Comparison of ENCODE assay signal across 24 cellular contexts in the genomic region with DNA sequence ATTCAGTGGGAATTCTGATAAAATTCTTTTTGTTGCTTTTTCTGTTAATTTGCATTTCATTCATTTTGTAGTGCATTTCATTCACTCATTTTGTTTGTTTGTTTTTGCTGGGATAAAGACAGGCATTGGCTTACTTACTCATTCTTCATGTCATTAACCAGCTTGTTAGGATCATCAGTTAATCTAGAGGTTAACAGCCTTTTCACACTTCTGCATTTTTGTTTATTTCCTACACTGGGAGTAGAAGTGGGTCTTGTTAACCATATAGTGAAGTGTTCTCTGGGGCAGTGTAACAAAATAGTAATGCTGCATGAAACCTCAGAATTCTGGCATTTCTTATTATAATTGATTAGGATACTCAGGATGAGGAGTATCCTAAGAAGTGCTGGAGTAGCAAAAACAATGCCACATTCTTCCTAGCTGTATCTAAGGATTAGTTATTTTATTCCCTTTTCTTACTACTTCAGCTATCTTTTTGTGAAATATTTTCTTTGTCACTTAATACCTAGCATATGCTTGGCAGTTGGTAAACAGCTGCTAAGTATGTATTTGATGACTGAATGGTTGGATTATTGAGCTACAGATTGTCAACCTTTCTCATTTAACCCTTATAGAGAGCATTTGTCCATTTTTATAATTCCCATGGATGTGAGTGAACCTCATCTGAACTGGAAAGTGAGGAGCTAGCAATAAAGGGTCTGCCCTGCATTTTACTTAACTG.
DNase-seq lines count a peak whose midpoint lies in the region; ATAC-seq, FAIRE-seq and TF ChIP-seq lines count a peak whose summit lies in the region.
"Had no signal": no experiment of that assay in that cellular context is flagged by ENCODE, and none has a peak within 500 bp of the region (broad histone marks: within the 10 kb centered on the region; RNA-seq: fewer than 3 reads in every experiment).

No MANE protein-coding gene starts in this region.

- H3K27ac ChIP-seq in HEK293 (ENCODE audit: extremely low read depth, low read depth, low read length) (no peak overlapping the region), K562 (ENCODE audit: extremely low read depth, low read depth, low read length) (no peak overlapping the region), MM.1S (ENCODE audit: low read length) (no peak overlapping the region)
- H3K27ac ChIP-seq: hepatocyte had no signal

- no peaks in the 10 kb centered on the region for H3K9me3 ChIP-seq in HEK293 (ENCODE audit: control insufficient read depth, insufficient read depth, low read depth, low read length)
- H3K9me3 ChIP-seq in K562 (replicated peaks; ENCODE audit: control insufficient read depth, insufficient read depth, low read depth, low read length), result no peaks in the 10 kb centered on the region
- no peaks in the 10 kb centered on the region for H3K9me3 ChIP-seq in MM.1S (replicated peaks; ENCODE audit: insufficient read depth, low read length)
- H3K9me3 ChIP-seq: spleen had no signal

- no peak for TF ChIP-seq CTCF in HEK293 (tag by site-specific recombination; IDR thresholded peaks at IDR 0.05)
- no peak for TF ChIP-seq CTCF in K562 (IDR thresholded peaks at IDR 0.05 in 2 of 3, conservative IDR thresholded peaks at IDR 0.05 in 1 of 3; ENCODE audit: insufficient read depth in 2 of 3, low read depth in 1 of 3, low read length in 3 of 3)
- no peak for TF ChIP-seq CTCF in progenitor cell of endocrine pancreas (IDR thresholded peaks at IDR 0.05; ENCODE audit: unreplicated experiment)
- no peak for TF ChIP-seq CTCF in MM.1S (IDR thresholded peaks at IDR 0.05; ENCODE audit: low read length)

- CTCF ChIA-PET in HEK293 (lab: Yijun Ruan, JAX) (interaction anchor here (0.6 to 1.3 kb wide), 3 partner anchors 12 to 330 kb away, joined by 3 to 5 read pairs (median 3); no protein-coding TSS in a partner anchor), K562 (lab: Yijun Ruan, JAX; ENCODE audit: low intra/inter-chr PET ratio) (no interaction called here)

- no peaks in the 10 kb centered on the region; the same call in 1 of the 2 replicates for H3F3A ChIP-seq in MM.1S (ENCODE audit: insufficient read depth, low read length)

- H3K9me2 ChIP-seq in MM.1S (replicated peaks; ENCODE audit: insufficient read depth, low read length), result no peaks in the 10 kb centered on the region

- H3K9me1 ChIP-seq in K562 (ENCODE audit: control insufficient read depth, insufficient read depth, low read length), result no peaks in the 10 kb centered on the region

- peak overlapping the region; percentile 39 for H3K27ac Mint-ChIP-seq in progenitor cell of endocrine pancreas
- H3K27ac Mint-ChIP-seq: GM23338; stimulated activated naive CD8-positive, alpha-beta T cell treated with anti-CD3 and anti-CD28 coated beads, Interleukin-15, amount 100 ng/mL, for 72 hours had no signal

- H3K4me1 Mint-ChIP-seq in progenitor cell of endocrine pancreas (ENCODE audit: low read depth), result peaks cover 12% of the 10 kb centered on the region
- H3K4me1 Mint-ChIP-seq: GM23338 had no signal

- intact Hi-C loops in K562 (cut with micrococcal nuclease), result no loop called here

- H3K79me2 ChIP-seq in K562 (ENCODE audit: control insufficient read depth, insufficient read depth, low read length) (peaks cover 5% of the 10 kb centered on the region; the same call in 2 of the 3 replicates), MM.1S (ENCODE audit: low read length) (0 out of 2 replicates have a peak, but pooled peaks cover 5% of the 10 kb centered on the region)

- ATAC-seq in K562 (no peak), HG03520 (IDR thresholded peaks at IDR 0.05; ENCODE audit: unreplicated experiment) (no peak)
- ATAC-seq: activated T-cell treated with anti-CD3 and anti-CD28 coated beads, Interleukin-2, amount 50 U/mL, for 4 hours; GM23338; Panc1; stimulated activated naive CD8-positive, alpha-beta T cell treated with anti-CD3 and anti-CD28 coated beads, Interleukin-15, amount 100 ng/mL, for 72 hours had no signal

- no peaks in the 10 kb centered on the region for H4K20me1 ChIP-seq in K562 (replicated peaks; ENCODE audit: control insufficient read depth, insufficient read depth, low read length)
- no peaks in the 10 kb centered on the region for H4K20me1 ChIP-seq in MM.1S (ENCODE audit: insufficient read depth, low read length)

- TF ChIP-seq RAD21 in K562 (CRISPR knock-in tag; conservative IDR thresholded peaks at IDR 0.05 in 1 of 2, IDR thresholded peaks at IDR 0.05 in 1 of 2), result no peak

- no peaks in the 10 kb centered on the region for H3K4me1 ChIP-seq in HEK293 (ENCODE audit: control insufficient read depth, insufficient read depth, low read length)
- H3K4me1 ChIP-seq in K562 (replicated peaks in 1 of 2; ENCODE audit: control insufficient read depth in 2 of 2, insufficient read depth in 2 of 2, low read length in 2 of 2), result no peaks in the 10 kb centered on the region
- no peaks in the 10 kb centered on the region for H3K4me1 ChIP-seq in MM.1S (ENCODE audit: low read length)

- no peak overlapping the region for H3K4me2 ChIP-seq in K562 (ENCODE audit: insufficient read depth, low read length)
- H3K4me2 ChIP-seq in MM.1S (ENCODE audit: low read depth, low read length), result no peak overlapping the region
- H3K4me2 ChIP-seq: GM23338, hepatocyte had no signal

- TF ChIP-seq EP300 in K562 (IDR thresholded peaks at IDR 0.05; ENCODE audit: low read length), result no peak

- no peaks in the 10 kb centered on the region for H3K27me3 ChIP-seq in K562 (ENCODE audit: control insufficient read depth in 2 of 2, insufficient read depth in 2 of 2, low read length in 2 of 2)
- no peaks in the 10 kb centered on the region for H3K27me3 ChIP-seq in MM.1S (replicated peaks; ENCODE audit: insufficient read depth, low read length)
- H3K27me3 ChIP-seq: dorsolateral prefrontal cortex, hepatocyte, spleen had no signal

- H3K36me3 Mint-ChIP-seq in progenitor cell of endocrine pancreas (ENCODE audit: insufficient read depth), result peaks cover 6% of the 10 kb centered on the region

- no peak overlapping the region for H3K9ac ChIP-seq in K562 (ENCODE audit: insufficient read depth in 1 of 2, low read depth in 2 of 2, low read length in 2 of 2)
- no peak overlapping the region for H3K9ac ChIP-seq in MM.1S (ENCODE audit: low read length)

- H3K36me3 ChIP-seq in HEK293 (ENCODE audit: control insufficient read depth in 2 of 2, insufficient read depth in 1 of 2, low read length in 2 of 2) (peaks cover 0 to 6% of the 10 kb centered on the region in 2 experiments; a peak in 2 of 3 replicates), K562 (ENCODE audit: control insufficient read depth, insufficient read depth, low read length) (peaks cover 67% of the 10 kb centered on the region; the same call in 2 of the 3 replicates), MM.1S (replicated peaks; ENCODE audit: insufficient read depth, low read length) (no peaks in the 10 kb centered on the region)

- H2AFZ ChIP-seq in K562 (ENCODE audit: low read depth, low read length) (no peak overlapping the region), MM.1S (ENCODE audit: low read length) (no peak overlapping the region)
- H2AFZ ChIP-seq: GM23338, hepatocyte had no signal

- H3K4me3 ChIP-seq in HEK293 (ENCODE audit: low read depth, low read length) (no peak overlapping the region), K562 (no peak overlapping the region), MM.1S (ENCODE audit: low read length) (no peak overlapping the region)
- H3K4me3 ChIP-seq: GM23338, hepatocyte, spleen had no signal

- POLR2A ChIA-PET in HEK293 (lab: Yijun Ruan, JAX) (no interaction called here), K562 (lab: Yijun Ruan, JAX) (interaction anchor here (0.6 to 1.2 kb wide), 3 partner anchors 16 to 229 kb away, joined by 3 read pairs; no protein-coding TSS in a partner anchor)

- no TSS peak for BruUV-seq in K562 (replicated peaks; lab: Mats Ljungman, UMichigan)

- no peaks in the 10 kb centered on the region for H3K9me3 Mint-ChIP-seq in progenitor cell of endocrine pancreas (ENCODE audit: low read depth)
- H3K9me3 Mint-ChIP-seq: activated T-cell treated with anti-CD3 and anti-CD28 coated beads, Interleukin-2, amount 50 U/mL, for 4 hours; GM23338; IgD-negative memory B cell; stimulated activated naive CD8-positive, alpha-beta T cell treated with anti-CD3 and anti-CD28 coated beads, Interleukin-15, amount 100 ng/mL, for 72 hours had no signal

- in situ Hi-C loops in K562 (cut with MboI), result no loop called here

- no peak for FAIRE-seq in K562 (lab: Jason Lieb, UNC)
- FAIRE-seq: astrocyte, islet of Langerhans had no signal

- DNase-seq in NCI-H2171 treated with DMSO at 0.1 percent for 48 hours (lab: John Stamatoyannopoulos, UW) (peak; percentile 67), NCI-H2171 (lab: John Stamatoyannopoulos, UW) (no peak), K562 (ENCODE audit: extremely low read depth in 1 of 4, low spot score in 3 of 4) (no peak), progenitor cell of endocrine pancreas (ENCODE audit: low spot score, unreplicated experiment) (no peak), MM.1S (no peak), iPS-NIHi11 (ENCODE audit: low spot score) (no peak)
- DNase-seq: activated CD8-positive, alpha-beta memory T cell treated with anti-CD3 and anti-CD28 coated beads for 24 hours; activated naive CD4-positive, alpha-beta T cell treated with anti-CD3 and anti-CD28 coated beads, Interleukin-2, amount 50 U/mL, for 16 hours; activated T-cell treated with anti-CD3 and anti-CD28 coated beads, Interleukin-2, amount 50 U/mL, for 4 hours; NCI-H146; SIG-M5; spleen; stimulated activated CD4-positive, alpha-beta T cell treated with anti-CD3 and anti-CD28 coated beads, Interleukin-4, amount 100 ng/mL, for 24 hours; stimulated activated naive CD8-positive, alpha-beta T cell treated with anti-CD3 and anti-CD28 coated beads, Interleukin-15, amount 100 ng/mL, for 72 hours; trophoblast cell had no signal

- H3K4me3 Mint-ChIP-seq in progenitor cell of endocrine pancreas (ENCODE audit: low read depth), result no peak overlapping the region
- H3K4me3 Mint-ChIP-seq: activated T-cell treated with anti-CD3 and anti-CD28 coated beads, Interleukin-2, amount 50 U/mL, for 4 hours; GM23338; IgD-negative memory B cell had no signal

- TF ChIP-seq POLR2A in K562 (conservative IDR thresholded peaks at IDR 0.05), result no peak

- no peaks in the 10 kb centered on the region for H3K27me3 Mint-ChIP-seq in progenitor cell of endocrine pancreas
- H3K27me3 Mint-ChIP-seq: IgD-negative memory B cell; stimulated activated naive CD8-positive, alpha-beta T cell treated with anti-CD3 and anti-CD28 coated beads, Interleukin-15, amount 100 ng/mL, for 72 hours had no signal

TF ChIP-seq in HEK293, 187 proteins besides CTCF, POLR2A, EP300 and RAD21:
- TF ChIP-seq ZNF610 (tag by site-specific recombination; IDR thresholded peaks at IDR 0.05; ENCODE audit: borderline replicate concordance) (no peak), ZNF394 (tag by site-specific recombination; IDR thresholded peaks at IDR 0.05; ENCODE audit: borderline replicate concordance) (peak; percentile 19; the same call in 1 of the 2 replicates)

TF ChIP-seq in K562, 482 proteins besides CTCF, POLR2A, EP300 and RAD21 (continues in another document):
- no peak for TF ChIP-seq KDM4B (IDR thresholded peaks at IDR 0.05; ENCODE audit: borderline replicate concordance in 2 of 2, low read depth in 1 of 2)
